ENCODE assay signal across 11 cellular contexts in the genomic region with DNA sequence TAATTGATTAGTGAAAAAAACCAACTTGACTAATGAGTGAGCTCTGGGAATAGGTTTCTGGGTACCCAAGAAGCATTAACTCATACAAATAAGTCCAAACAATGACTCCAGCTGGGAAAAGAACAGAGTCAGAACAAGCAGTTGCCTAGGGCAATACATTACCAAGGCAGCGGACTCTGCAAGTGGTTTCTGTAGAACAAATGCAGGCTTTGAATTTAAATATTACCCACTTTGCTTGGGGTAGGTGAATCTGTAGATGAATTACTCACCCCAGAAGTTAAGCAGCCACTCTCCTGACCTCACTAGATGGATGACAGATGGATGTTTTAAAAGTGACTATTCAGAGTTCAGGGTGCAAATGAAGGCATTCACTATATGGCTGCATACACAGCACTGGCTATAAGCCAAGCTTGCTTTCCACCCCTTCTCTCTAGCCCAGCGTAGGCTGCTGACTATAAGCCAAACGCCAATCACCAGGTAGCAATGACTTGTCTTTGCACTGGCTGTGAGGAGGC.
DNase-seq lines count a peak whose midpoint lies in the region; ATAC-seq lines count a peak whose summit lies in the region.
"Had no signal": no experiment of that assay in that cellular context is flagged by ENCODE, and none has a peak within 500 bp of the region (broad histone marks: within the 10 kb centered on the region; RNA-seq: fewer than 3 reads in every experiment).

No MANE protein-coding gene starts in this region.

- no peaks in the 10 kb centered on the region for H3K9me3 Mint-ChIP-seq in activated naive CD8-positive, alpha-beta T cell treated with anti-CD3 and anti-CD28 coated beads for 36 hours
- peaks cover 3% of the 10 kb centered on the region for H3K9me3 Mint-ChIP-seq in natural killer cell treated with Interleukin-12 subunit alpha and Interleukin-12 subunit beta and Interleukin-15 and Interleukin-18, amount 100 ng/mL, for 72 hours
- H3K9me3 Mint-ChIP-seq: IgD-negative memory B cell, naive B cell had no signal

- H3K27me3 Mint-ChIP-seq in activated naive CD8-positive, alpha-beta T cell treated with anti-CD3 and anti-CD28 coated beads for 36 hours = no peaks in the 10 kb centered on the region
- no peaks in the 10 kb centered on the region for H3K27me3 Mint-ChIP-seq in natural killer cell treated with Interleukin-12 subunit alpha and Interleukin-12 subunit beta and Interleukin-15 and Interleukin-18, amount 100 ng/mL, for 72 hours
- H3K27me3 Mint-ChIP-seq: IgD-negative memory B cell had no signal

- peaks cover 60% of the 10 kb centered on the region for H3K4me1 Mint-ChIP-seq in activated naive CD8-positive, alpha-beta T cell treated with anti-CD3 and anti-CD28 coated beads for 36 hours
- H3K4me1 Mint-ChIP-seq in natural killer cell treated with Interleukin-12 subunit alpha and Interleukin-12 subunit beta and Interleukin-15 and Interleukin-18, amount 100 ng/mL, for 72 hours (ENCODE audit: low read depth in 2 of 2) = peaks cover 70 to 75% of the 10 kb centered on the region in 2 donors
- H3K4me1 Mint-ChIP-seq: IgD-negative memory B cell, naive B cell had no signal

- H3K4me3 Mint-ChIP-seq in activated naive CD8-positive, alpha-beta T cell treated with anti-CD3 and anti-CD28 coated beads for 36 hours = no peak overlapping the region
- no peak overlapping the region for H3K4me3 Mint-ChIP-seq in natural killer cell treated with Interleukin-12 subunit alpha and Interleukin-12 subunit beta and Interleukin-15 and Interleukin-18, amount 100 ng/mL, for 72 hours

- peaks cover 3% of the 10 kb centered on the region for H3K36me3 Mint-ChIP-seq in activated naive CD8-positive, alpha-beta T cell treated with anti-CD3 and anti-CD28 coated beads for 36 hours
- H3K36me3 Mint-ChIP-seq in natural killer cell treated with Interleukin-12 subunit alpha and Interleukin-12 subunit beta and Interleukin-15 and Interleukin-18, amount 100 ng/mL, for 72 hours = no peaks in the 10 kb centered on the region
- H3K36me3 Mint-ChIP-seq: naive B cell had no signal

- ATAC-seq in GM19025 (IDR thresholded peaks at IDR 0.05; ENCODE audit: low read depth, unreplicated experiment) (peak; percentile 59), HG03469 (IDR thresholded peaks at IDR 0.05; ENCODE audit: unreplicated experiment) (no peak), HG03135 (IDR thresholded peaks at IDR 0.05; ENCODE audit: unreplicated experiment) (no peak), HG02610 (IDR thresholded peaks at IDR 0.05; ENCODE audit: unreplicated experiment) (no peak)
- ATAC-seq in natural killer cell treated with Interleukin-12 subunit alpha and Interleukin-12 subunit beta and Interleukin-15 and Interleukin-18, amount 100 ng/mL, for 72 hours = peak; percentile 52 to 60

- DNase-seq in NCI-H1417 treated with DMSO at 0.1 percent for 48 hours (lab: John Stamatoyannopoulos, UW) (peak; percentile 45), NCI-H2107 treated with DMSO at 0.1 percent for 48 hours (lab: John Stamatoyannopoulos, UW; ENCODE audit: unreplicated experiment) (no peak)
- no peak for DNase-seq in activated naive CD8-positive, alpha-beta T cell treated with anti-CD3 and anti-CD28 coated beads for 36 hours
- no peak for DNase-seq in natural killer cell treated with Interleukin-12 subunit alpha and Interleukin-12 subunit beta and Interleukin-15 and Interleukin-18, amount 100 ng/mL, for 72 hours (ENCODE audit: low spot score)
- DNase-seq: effector CD4-positive, alpha-beta T cell; naive B cell had no signal

- H3K27ac Mint-ChIP-seq in activated naive CD8-positive, alpha-beta T cell treated with anti-CD3 and anti-CD28 coated beads for 36 hours = peak overlapping the region; percentile 50
- H3K27ac Mint-ChIP-seq in natural killer cell treated with Interleukin-12 subunit alpha and Interleukin-12 subunit beta and Interleukin-15 and Interleukin-18, amount 100 ng/mL, for 72 hours = peak overlapping the region; percentile 89 to 98
- H3K27ac Mint-ChIP-seq: IgD-negative memory B cell had no signal

Comparison
In these comparisons a context has a peak if more than half of its experiments do, and no peak if none do; other contexts are left out.
1. ATAC-seq: peak in GM19025 (single experiment) and natural killer cell treated with Interleukin-12 subunit alpha and Interleukin-12 subunit beta and Interleukin-15 and Interleukin-18, amount 100 ng/mL, for 72 hours (2 of 2); none in HG03469 (single experiment), HG03135 (single experiment) and HG02610 (single experiment).